In genomic region chr16:3112058-3112880, GRCh38 we compare ENCODE assay signal across 8 cellular contexts. TPM values are rescaled to one million over a fixed set of nuclear protein-coding genes. Genes with fewer than 3 reads are reported as not detected.
DNase-seq lines count a peak whose midpoint lies in the region; TF ChIP-seq lines count a peak whose summit lies in the region.

TSS of gene ZNF205 (plus strand) at chr16:3112586. CDS start at chr16:3113431, 845 bp downstream.

- POLR2A ChIA-PET in AG04450 (lab: Yijun Ruan, JAX): interaction anchor here (1.3 kb wide), 1 partner anchor 10 kb away, joined by 5 read pairs; no protein-coding TSS in a partner anchor
- POLR2A ChIA-PET in activated CD4-positive, alpha-beta memory T cell treated with anti-CD3 and anti-CD28 coated beads, Interleukin-2, amount 10 ng/mL, durations not matched to agents 7 days and 5 days (lab: Charles Lee): no interaction called here

- H3K4me3 Mint-ChIP-seq in activated CD4-positive, alpha-beta memory T cell treated with anti-CD3 and anti-CD28 coated beads, Interleukin-2, amount 10 ng/mL, durations not matched to agents 7 days and 5 days: no peak within 1 kb of the TSS

- CTCF ChIA-PET in AG04450 (lab: Charles Lee): interaction anchor here (0.7 to 2.0 kb wide), 2 partner anchors 17 to 38 kb away, joined by 3 to 8 read pairs; no protein-coding TSS in a partner anchor
- CTCF ChIA-PET in activated CD4-positive, alpha-beta memory T cell treated with anti-CD3 and anti-CD28 coated beads, Interleukin-2, amount 10 ng/mL, durations not matched to agents 7 days and 5 days (lab: Charles Lee): interaction anchor here (0.9 to 3.4 kb wide), 2 partner anchors 17 to 84 kb away, joined by 3 to 12 read pairs; no protein-coding TSS in a partner anchor

- H3K9me3 ChIP-seq in AG04450 (ENCODE audit: control insufficient read depth, insufficient read depth, low read length): no peaks in the 10 kb centered on the region; the same call in 1 of the 2 replicates

- H3K4me1 Mint-ChIP-seq in activated CD4-positive, alpha-beta memory T cell treated with anti-CD3 and anti-CD28 coated beads, Interleukin-2, amount 10 ng/mL, durations not matched to agents 7 days and 5 days: peaks cover 4% of the 10 kb centered on the region

- no peaks in the 10 kb centered on the region for H3K9me3 Mint-ChIP-seq in activated CD4-positive, alpha-beta memory T cell treated with anti-CD3 and anti-CD28 coated beads, Interleukin-2, amount 10 ng/mL, durations not matched to agents 7 days and 5 days

- H3K36me3 Mint-ChIP-seq in activated CD4-positive, alpha-beta memory T cell treated with anti-CD3 and anti-CD28 coated beads, Interleukin-2, amount 10 ng/mL, durations not matched to agents 7 days and 5 days (ENCODE audit: low read depth): no peaks in the 10 kb centered on the region

- no peak for TF ChIP-seq CTCF in AG04450 (IDR thresholded peaks at IDR 0.05; ENCODE audit: low read depth, low read length)
- no peak for TF ChIP-seq CTCF in epithelial cell of proximal tubule (conservative IDR thresholded peaks at IDR 0.05; ENCODE audit: low read depth, low read length)

- DNase-seq in AG04450 (ENCODE audit: low read depth, low spot score) (no peak), HPDE6-E6E7 (ENCODE audit: extremely low spot score) (peak; percentile 90), RPMI7951 (ENCODE audit: low read depth) (peak; percentile 74), epithelial cell of proximal tubule (ENCODE audit: low read depth) (no peak), middle frontal gyrus (ENCODE audit: extremely low spot score, low spot score) (peak; percentile 18)
- DNase-seq in stimulated activated CD4-positive, alpha-beta T cell treated with anti-CD3 and anti-CD28 coated beads, Interleukin-4, amount 100 ng/mL, for 1 hour: no peak
- DNase-seq in activated CD4-positive, alpha-beta memory T cell treated with anti-CD3 and anti-CD28 coated beads, Interleukin-2, amount 10 ng/mL, durations not matched to agents 7 days and 5 days: no peak
- DNase-seq in activated CD4-positive, alpha-beta T cell treated with anti-CD3 and anti-CD28 coated beads, Interleukin-2, amount 50 U/mL, for 48 hours: no peak

- H3K27me3 Mint-ChIP-seq in activated CD4-positive, alpha-beta memory T cell treated with anti-CD3 and anti-CD28 coated beads, Interleukin-2, amount 10 ng/mL, durations not matched to agents 7 days and 5 days: peaks cover 27% of the 10 kb centered on the region

- H3K27ac ChIP-seq in AG04450 (ENCODE audit: low read depth, low read length): peak within 1 kb of the TSS; percentile 47

- H3K27me3 ChIP-seq in AG04450 (ENCODE audit: control insufficient read depth, insufficient read depth, low read length): no peaks in the 10 kb centered on the region

- no peak within 1 kb of the TSS for H3K27ac Mint-ChIP-seq in activated CD4-positive, alpha-beta memory T cell treated with anti-CD3 and anti-CD28 coated beads, Interleukin-2, amount 10 ng/mL, durations not matched to agents 7 days and 5 days

- H3K4me3 ChIP-seq in AG04450 (ENCODE audit: low read depth, low read length) (peak within 1 kb of the TSS; percentile 96), epithelial cell of proximal tubule (ENCODE audit: low read depth, low read length) (peak within 1 kb of the TSS; percentile 98)

RNA-seq across cellular contexts. Expression of gene ZNF205, which starts in this region (rescaled TPM):
- polyA plus RNA-seq in AG04450 (2011; rRNA removed): 3.6 and 5.5 TPM in 2 replicates
- polyA minus RNA-seq in AG04450 (2011; rRNA and poly(A)+ RNA removed): 3.0 and 4.2 TPM in 2 replicates
- total RNA-seq in RPMI7951 (2014; rRNA removed; shearing (Covaris generic)): 8.8 and 9.3 TPM in 2 replicates
- 15.8 and 22.1 TPM in 2 replicates for total RNA-seq in epithelial cell of proximal tubule
- not detected for total RNA-seq in activated CD4-positive, alpha-beta memory T cell treated with anti-CD3 and anti-CD28 coated beads, Interleukin-2, amount 10 ng/mL, durations not matched to agents 7 days and 5 days

Comparison
In these comparisons a context has a peak if more than half of its experiments do, and no peak if none do; other contexts are left out.
1. DNase-seq: peak in HPDE6-E6E7 (single experiment), RPMI7951 (single experiment) and middle frontal gyrus (single experiment); none in AG04450 (single experiment), epithelial cell of proximal tubule (single experiment), stimulated activated CD4-positive, alpha-beta T cell treated with anti-CD3 and anti-CD28 coated beads, Interleukin-4, amount 100 ng/mL, for 1 hour (single experiment), activated CD4-positive, alpha-beta memory T cell treated with anti-CD3 and anti-CD28 coated beads, Interleukin-2, amount 10 ng/mL, durations not matched to agents 7 days and 5 days (single experiment) and activated CD4-positive, alpha-beta T cell treated with anti-CD3 and anti-CD28 coated beads, Interleukin-2, amount 50 U/mL, for 48 hours (0 of 2).